1 cellular context compared by ENCODE assay signal in the genomic region with DNA sequence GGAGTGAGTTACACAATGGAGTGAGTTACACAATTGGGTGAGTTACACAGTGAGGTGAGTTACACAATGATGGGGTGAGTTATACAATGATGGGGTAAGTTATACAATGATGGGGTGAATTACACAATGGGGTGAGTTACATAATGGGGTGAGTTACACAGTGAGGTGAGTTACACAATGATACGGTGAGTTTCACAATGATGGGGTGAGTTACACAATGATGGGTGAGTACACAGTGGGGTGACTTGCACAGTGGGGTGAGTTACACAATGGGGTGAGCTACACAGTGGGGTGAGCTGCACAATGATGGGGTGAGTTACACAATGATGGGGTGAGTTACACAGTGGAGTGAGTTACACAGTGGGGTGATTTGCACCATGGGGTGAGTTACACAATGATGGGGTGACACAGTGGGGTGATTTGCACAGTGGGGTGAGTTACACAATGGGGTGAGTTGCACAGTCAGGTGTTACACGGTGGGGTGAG.
TF ChIP-seq lines count a peak whose summit lies in the region.

No MANE protein-coding gene starts in this region.

TF ChIP-seq in IMR-90, 13 proteins besides CTCF, POLR2A, EP300 and RAD21 (continued from another document):
- peak; percentile 95 for TF ChIP-seq CEBPB (IDR thresholded peaks at IDR 0.05; ENCODE audit: low read depth, low read length)
- peak; percentile 53 for TF ChIP-seq RFX5 (IDR thresholded peaks at IDR 0.05; ENCODE audit: low read depth, low read length)
- no peak for TF ChIP-seq SMC3 (IDR thresholded peaks at IDR 0.05; ENCODE audit: low read depth, low read length)
- TF ChIP-seq FOS (IDR thresholded peaks at IDR 0.05; ENCODE audit: low read depth, low read length) = peak; percentile 51; the same call in 1 of the 2 replicates
- no peak for TF ChIP-seq NFE2L2 (IDR thresholded peaks at IDR 0.05; ENCODE audit: low read depth, low read length)
